ENCODE assay signal across 15 cellular contexts in the genomic region with DNA sequence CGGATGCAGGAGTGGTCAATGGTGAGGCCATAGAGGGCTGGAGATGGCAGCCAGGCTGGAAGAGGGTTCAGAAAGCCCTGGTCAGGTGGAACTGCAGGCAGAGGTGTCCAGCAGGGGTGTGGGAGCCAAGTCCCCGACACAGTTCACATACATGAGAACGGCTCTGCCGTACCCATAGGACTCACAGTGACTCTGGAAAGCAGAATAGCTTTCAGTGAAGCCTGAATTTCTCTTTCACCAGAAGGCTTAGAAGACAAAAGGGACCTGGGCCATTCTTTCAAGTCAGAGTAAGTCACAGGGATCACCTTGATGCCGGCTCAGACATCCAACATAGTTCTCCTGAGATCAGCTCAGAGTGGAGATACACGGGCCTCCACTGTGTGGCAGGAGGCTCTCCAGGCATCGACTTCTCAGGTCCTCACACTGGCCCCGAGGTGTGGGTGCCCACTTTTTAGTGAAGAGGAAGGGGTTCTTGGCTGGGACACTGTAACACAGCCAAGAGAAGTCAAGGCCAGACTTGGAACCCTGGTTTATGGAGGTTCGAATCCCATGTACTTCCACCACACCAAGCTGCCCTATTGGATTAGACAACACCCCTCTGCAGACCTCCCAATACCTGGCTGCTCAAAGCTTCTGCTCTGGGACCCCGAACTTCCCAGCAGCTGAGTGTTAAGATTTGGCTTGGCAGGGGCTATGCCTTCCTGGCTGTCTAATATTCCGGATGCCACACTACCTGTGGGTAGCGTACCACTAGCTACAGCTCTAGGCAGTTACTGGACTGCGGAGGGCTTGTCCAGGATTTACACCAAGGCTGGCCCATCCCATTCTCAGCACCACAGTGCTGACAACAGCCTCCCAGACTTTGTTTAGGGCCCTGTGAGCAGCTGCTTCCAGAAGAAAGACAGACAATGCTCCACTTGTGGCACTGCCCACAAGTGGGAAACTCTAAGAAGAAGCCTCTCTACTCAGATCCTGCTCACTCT. TPM values are rescaled to one million over a fixed set of nuclear protein-coding genes. Genes with fewer than 3 reads are reported as not detected.
DNase-seq lines count a peak whose midpoint lies in the region; ATAC-seq and TF ChIP-seq lines count a peak whose summit lies in the region.
"Had no signal": no experiment of that assay in that cellular context is flagged by ENCODE, and none has a peak within 500 bp of the region (broad histone marks: within the 10 kb centered on the region; RNA-seq: fewer than 3 reads in every experiment).

No MANE protein-coding gene starts in this region.

- H3K36me3 Mint-ChIP-seq in progenitor cell of endocrine pancreas (ENCODE audit: insufficient read depth) (peaks cover 3% of the 10 kb centered on the region), Caco-2 (ENCODE audit: insufficient read depth, unreplicated experiment) (no peaks in the 10 kb centered on the region)
- H3K36me3 Mint-ChIP-seq: CD14-positive monocyte had no signal

- H3K27me3 ChIP-seq in right atrium auricular region, result no peaks in the 10 kb centered on the region
- no peaks in the 10 kb centered on the region; the same call in 1 of the 2 replicates for H3K27me3 ChIP-seq in Caco-2 (replicated peaks; ENCODE audit: control insufficient read depth, insufficient read depth, low read length)

- no peaks in the 10 kb centered on the region for H3K36me3 ChIP-seq in right atrium auricular region
- H3K36me3 ChIP-seq in Caco-2 (ENCODE audit: control insufficient read depth, insufficient read depth, low read length), result no peaks in the 10 kb centered on the region

- H3K27me3 Mint-ChIP-seq in progenitor cell of endocrine pancreas (no peaks in the 10 kb centered on the region), Caco-2 (ENCODE audit: insufficient read depth, unreplicated experiment) (no peaks in the 10 kb centered on the region)

- POLR2A ChIA-PET in Caco-2 (lab: Charles Lee), result no interaction called here

- intact Hi-C loops in Right ventricle myocardium superior (cut with DNase I), result no loop called here
- intact Hi-C loops in Caco-2 (cut with micrococcal nuclease; ENCODE audit: unreplicated experiment), result loop anchor here (10.0 kb wide), 2 partner anchors 219 to 249 kb away; no protein-coding TSS in a partner anchor

- TF ChIP-seq CTCF in right atrium auricular region (IDR thresholded peaks at IDR 0.05) (no peak), progenitor cell of endocrine pancreas (IDR thresholded peaks at IDR 0.05; ENCODE audit: unreplicated experiment) (no peak), Caco-2 (IDR thresholded peaks at IDR 0.05; ENCODE audit: insufficient read depth in 1 of 2, low read depth in 1 of 2, low read length in 1 of 2, severe bottlenecking in 1 of 2, unreplicated experiment in 1 of 2) (no peak)

- no peak overlapping the region for H3K4me3 ChIP-seq in right atrium auricular region
- no peak overlapping the region for H3K4me3 ChIP-seq in Caco-2 (ENCODE audit: low read depth, low read length)
- H3K4me3 ChIP-seq: A549 had no signal

- BruUV-seq in Caco-2 (replicated peaks; lab: Mats Ljungman, UMichigan), result no TSS peak

- no peaks in the 10 kb centered on the region for H3K9me3 Mint-ChIP-seq in progenitor cell of endocrine pancreas (ENCODE audit: low read depth)
- H3K9me3 Mint-ChIP-seq in Caco-2 (ENCODE audit: unreplicated experiment), result no peaks in the 10 kb centered on the region
- H3K9me3 Mint-ChIP-seq: CD14-positive monocyte had no signal

- H3K4me1 Mint-ChIP-seq in progenitor cell of endocrine pancreas (ENCODE audit: low read depth), result no peaks in the 10 kb centered on the region
- H3K4me1 Mint-ChIP-seq in Caco-2 (ENCODE audit: low read depth, unreplicated experiment), result no peaks in the 10 kb centered on the region

- peaks cover 0 to 4% of the 10 kb centered on the region in 2 donors for H3K4me1 ChIP-seq in right atrium auricular region
- H3K4me1 ChIP-seq in Caco-2, result no peaks in the 10 kb centered on the region
- H3K4me1 ChIP-seq: A549 had no signal

- CTCF ChIA-PET in Caco-2 (lab: Charles Lee), result interaction anchor here (1.1 kb wide), 1 partner anchor 25 kb away, joined by 3 read pairs; no protein-coding TSS in a partner anchor

- H3K9me3 ChIP-seq in right atrium auricular region (no peaks in the 10 kb centered on the region), Caco-2 (no peaks in the 10 kb centered on the region)
- H3K9me3 ChIP-seq: A549 had no signal

- H3K27ac ChIP-seq in right atrium auricular region, result no peak overlapping the region
- H3K27ac ChIP-seq: A549 had no signal

- no peak for ATAC-seq in Right ventricle myocardium superior (ENCODE audit: poor library complexity)
- ATAC-seq in HG02981 (IDR thresholded peaks at IDR 0.05; ENCODE audit: unreplicated experiment), result no peak
- ATAC-seq: A549 had no signal

- peak overlapping the region; percentile 85 for H3K27ac Mint-ChIP-seq in progenitor cell of endocrine pancreas
- H3K27ac Mint-ChIP-seq in Caco-2 (ENCODE audit: unreplicated experiment), result no peak overlapping the region
- H3K27ac Mint-ChIP-seq: CD14-positive monocyte had no signal

- DNase-seq in right atrium auricular region (ENCODE audit: low spot score) (peak; percentile 40), Right ventricle myocardium superior (no peak), mesenteric fat pad (ENCODE audit: low spot score) (peak; percentile 81), progenitor cell of endocrine pancreas (ENCODE audit: low spot score, unreplicated experiment) (no peak), KG1 (lab: John Stamatoyannopoulos, UW) (no peak), Caco-2 (no peak)
- DNase-seq: DMS53, IMR-90, Kasumi-1, NCI-H1105, NCI-H1694, NCI-H510A treated with DMSO at 0.1 percent for 48 hours had no signal

- H3K4me3 Mint-ChIP-seq in progenitor cell of endocrine pancreas (ENCODE audit: low read depth), result no peak overlapping the region
- no peak overlapping the region for H3K4me3 Mint-ChIP-seq in Caco-2 (ENCODE audit: unreplicated experiment)
- H3K4me3 Mint-ChIP-seq: CD14-positive monocyte had no signal

RNA-seq across cellular contexts. Expression of gene RAB6B, which starts 40.5 kb away (rescaled TPM):
- 10 to 100 TPM in 1 of 2 donors, 1 to 10 TPM in 1; 9.5 to 11.5 TPM for total RNA-seq in right atrium auricular region
- 48.5 TPM for total RNA-seq in Right ventricle myocardium superior
- 64.8 TPM for total RNA-seq in mesenteric fat pad
- total RNA-seq in progenitor cell of endocrine pancreas, result 10.5 and 12.9 TPM in 2 replicates
- total RNA-seq in Caco-2 (2022), result 2.5 and 3.2 TPM in 2 replicates

Comparison
In these comparisons a context has a peak if more than half of its experiments do, and no peak if none do; other contexts are left out.
1. DNase-seq: peak in right atrium auricular region (single experiment) and mesenteric fat pad (single experiment); none in Right ventricle myocardium superior (single experiment), progenitor cell of endocrine pancreas (single experiment), KG1 (single experiment) and Caco-2 (0 of 2).